In genomic region chr19:497861-498590, GRCh38 we compare ENCODE assay signal across 1 cellular context.
TF ChIP-seq lines count a peak whose summit lies in the region.

No MANE protein-coding gene starts in this region.

TF ChIP-seq in HepG2, 621 proteins besides CTCF, POLR2A, EP300 and RAD21 (continued from another document and continues in another):
- TF ChIP-seq NFAT5 (CRISPR knock-in tag; IDR thresholded peaks at IDR 0.05) (peak; percentile 21; the same call in 1 of the 2 replicates), ZNF333 (CRISPR knock-in tag; IDR thresholded peaks at IDR 0.05; ENCODE audit: borderline replicate concordance) (no peak), BRF2 (CRISPR knock-in tag; IDR thresholded peaks at IDR 0.05) (no peak), MXD4 (CRISPR knock-in tag; IDR thresholded peaks at IDR 0.05) (no peak), ZNF629 (CRISPR knock-in tag; conservative IDR thresholded peaks at IDR 0.05) (no peak), SIN3B (IDR thresholded peaks at IDR 0.05; ENCODE audit: low read length) (no peak), NPAS2 (CRISPR knock-in tag; IDR thresholded peaks at IDR 0.05; ENCODE audit: borderline replicate concordance) (no peak), SRF (IDR thresholded peaks at IDR 0.05; ENCODE audit: low read depth, low read length) (no peak), ZNF264 (CRISPR knock-in tag; IDR thresholded peaks at IDR 0.05) (no peak), NR2C2 (CRISPR knock-in tag; IDR thresholded peaks at IDR 0.05; ENCODE audit: borderline replicate concordance) (no peak), ZUFSP (CRISPR knock-in tag; IDR thresholded peaks at IDR 0.05; ENCODE audit: borderline replicate concordance) (no peak), NR2F6 (IDR thresholded peaks at IDR 0.05) (no peak), NR2F6 (CRISPR knock-in tag; IDR thresholded peaks at IDR 0.05) (no peak), ZBTB43 (CRISPR knock-in tag; conservative IDR thresholded peaks at IDR 0.05) (no peak), ZSCAN5A (CRISPR knock-in tag; IDR thresholded peaks at IDR 0.05; ENCODE audit: borderline replicate concordance) (no peak), MYPOP (CRISPR knock-in tag; IDR thresholded peaks at IDR 0.05) (no peak), IRX3 (CRISPR knock-in tag; IDR thresholded peaks at IDR 0.05; ENCODE audit: borderline replicate concordance, low read depth) (no peak), ZNF776 (CRISPR knock-in tag; IDR thresholded peaks at IDR 0.05) (no peak), ZNF24 (IDR thresholded peaks at IDR 0.05) (no peak), ZNF777 (CRISPR knock-in tag; IDR thresholded peaks at IDR 0.05) (peak; percentile 53; the same call in 1 of the 2 replicates), PCBP2 (optimal IDR thresholded peaks at IDR 0.05; ENCODE audit: low read depth, low read length, poor library complexity, severe bottlenecking) (no peak), SRSF9 (IDR thresholded peaks at IDR 0.05; ENCODE audit: borderline replicate concordance, insufficient read depth, low read depth, low read length, poor library complexity, severe bottlenecking) (no peak), ZNF138 (CRISPR knock-in tag; IDR thresholded peaks at IDR 0.05; ENCODE audit: low read depth) (no peak), SIX4 (CRISPR knock-in tag; IDR thresholded peaks at IDR 0.05) (no peak), ZNF547 (CRISPR knock-in tag; IDR thresholded peaks at IDR 0.05) (no peak), ELF4 (CRISPR knock-in tag; IDR thresholded peaks at IDR 0.05; ENCODE audit: borderline replicate concordance) (no peak), ZHX2 (IDR thresholded peaks at IDR 0.05; ENCODE audit: low read depth) (no peak), ZHX2 (CRISPR knock-in tag; IDR thresholded peaks at IDR 0.05; ENCODE audit: borderline replicate concordance) (no peak), ZSCAN21 (CRISPR knock-in tag; IDR thresholded peaks at IDR 0.05; ENCODE audit: borderline replicate concordance) (peak; percentile 22; the same call in 1 of the 2 replicates), ZBTB4 (CRISPR knock-in tag; IDR thresholded peaks at IDR 0.05; ENCODE audit: borderline replicate concordance) (no peak), PCBP1 (IDR thresholded peaks at IDR 0.05; ENCODE audit: borderline replicate concordance, low read depth, low read length) (no peak), ARID2 (CRISPR knock-in tag; IDR thresholded peaks at IDR 0.05; ENCODE audit: borderline replicate concordance) (no peak), SNAPC5 (CRISPR knock-in tag; IDR thresholded peaks at IDR 0.05; ENCODE audit: borderline replicate concordance) (no peak), XBP1 (CRISPR knock-in tag; IDR thresholded peaks at IDR 0.05) (no peak), ZNF292 (CRISPR knock-in tag; IDR thresholded peaks at IDR 0.05; ENCODE audit: borderline replicate concordance, low read depth) (peak; percentile 41), DDIT3 (CRISPR knock-in tag; IDR thresholded peaks at IDR 0.05) (no peak), ZNF589 (CRISPR knock-in tag; conservative IDR thresholded peaks at IDR 0.05) (no peak), KAT7 (CRISPR knock-in tag; IDR thresholded peaks at IDR 0.05; ENCODE audit: borderline replicate concordance) (no peak), FOSL2 (CRISPR knock-in tag; IDR thresholded peaks at IDR 0.05) (no peak), ZNF143 (CRISPR knock-in tag; IDR thresholded peaks at IDR 0.05) (0 out of 2 replicates have a peak, but pooled peaks have one; percentile 20), SIN3A (IDR thresholded peaks at IDR 0.05; ENCODE audit: borderline replicate concordance, low read depth, low read length) (no peak)
